1 cellular context compared by ENCODE assay signal in genomic region chr6:37705239-37706051, GRCh38.
TF ChIP-seq lines count a peak whose summit lies in the region.

No MANE protein-coding gene starts in this region.

TF ChIP-seq in HEK293, 187 proteins besides CTCF, POLR2A, EP300 and RAD21 (continued from another document):
- TF ChIP-seq, protein P1, sequence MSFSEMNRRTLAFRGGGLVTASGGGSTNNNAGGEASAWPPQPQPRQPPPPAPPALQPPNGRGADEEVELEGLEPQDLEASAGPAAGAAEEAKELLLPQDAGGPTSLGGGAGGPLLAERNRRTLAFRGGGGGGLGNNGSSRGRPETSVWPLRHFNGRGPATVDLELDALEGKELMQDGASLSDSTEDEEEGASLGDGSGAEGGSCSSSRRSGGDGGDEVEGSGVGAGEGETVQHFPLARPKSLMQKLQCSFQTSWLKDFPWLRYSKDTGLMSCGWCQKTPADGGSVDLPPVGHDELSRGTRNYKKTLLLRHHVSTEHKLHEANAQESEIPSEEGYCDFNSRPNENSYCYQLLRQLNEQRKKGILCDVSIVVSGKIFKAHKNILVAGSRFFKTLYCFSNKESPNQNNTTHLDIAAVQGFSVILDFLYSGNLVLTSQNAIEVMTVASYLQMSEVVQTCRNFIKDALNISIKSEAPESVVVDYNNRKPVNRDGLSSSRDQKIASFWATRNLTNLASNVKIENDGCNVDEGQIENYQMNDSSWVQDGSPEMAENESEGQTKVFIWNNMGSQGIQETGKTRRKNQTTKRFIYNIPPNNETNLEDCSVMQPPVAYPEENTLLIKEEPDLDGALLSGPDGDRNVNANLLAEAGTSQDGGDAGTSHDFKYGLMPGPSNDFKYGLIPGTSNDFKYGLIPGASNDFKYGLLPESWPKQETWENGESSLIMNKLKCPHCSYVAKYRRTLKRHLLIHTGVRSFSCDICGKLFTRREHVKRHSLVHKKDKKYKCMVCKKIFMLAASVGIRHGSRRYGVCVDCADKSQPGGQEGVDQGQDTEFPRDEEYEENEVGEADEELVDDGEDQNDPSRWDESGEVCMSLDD (tag by site-specific recombination; IDR thresholded peaks at IDR 0.05), result peak; percentile 47; the same call in 1 of the 2 replicates
- TF ChIP-seq ZNF175 (tag by site-specific recombination; IDR thresholded peaks at IDR 0.05), result no peak
- TF ChIP-seq, protein P2, sequence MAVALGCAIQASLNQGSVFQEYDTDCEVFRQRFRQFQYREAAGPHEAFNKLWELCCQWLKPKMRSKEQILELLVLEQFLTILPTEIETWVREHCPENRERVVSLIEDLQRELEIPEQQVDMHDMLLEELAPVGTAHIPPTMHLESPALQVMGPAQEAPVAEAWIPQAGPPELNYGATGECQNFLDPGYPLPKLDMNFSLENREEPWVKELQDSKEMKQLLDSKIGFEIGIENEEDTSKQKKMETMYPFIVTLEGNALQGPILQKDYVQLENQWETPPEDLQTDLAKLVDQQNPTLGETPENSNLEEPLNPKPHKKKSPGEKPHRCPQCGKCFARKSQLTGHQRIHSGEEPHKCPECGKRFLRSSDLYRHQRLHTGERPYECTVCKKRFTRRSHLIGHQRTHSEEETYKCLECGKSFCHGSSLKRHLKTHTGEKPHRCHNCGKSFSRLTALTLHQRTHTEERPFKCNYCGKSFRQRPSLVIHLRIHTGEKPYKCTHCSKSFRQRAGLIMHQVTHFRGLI (tag by site-specific recombination; IDR thresholded peaks at IDR 0.05), result no peak
- no peak for TF ChIP-seq ZNF555 (tag by site-specific recombination; conservative IDR thresholded peaks at IDR 0.05)
- TF ChIP-seq GLIS1 (tag by site-specific recombination; IDR thresholded peaks at IDR 0.05), result 0 out of 2 replicates have a peak, but pooled peaks have one; percentile 1
- no peak for TF ChIP-seq ZNF302 (tag by site-specific recombination; IDR thresholded peaks at IDR 0.05; ENCODE audit: low read depth)
- TF ChIP-seq, protein P3, sequence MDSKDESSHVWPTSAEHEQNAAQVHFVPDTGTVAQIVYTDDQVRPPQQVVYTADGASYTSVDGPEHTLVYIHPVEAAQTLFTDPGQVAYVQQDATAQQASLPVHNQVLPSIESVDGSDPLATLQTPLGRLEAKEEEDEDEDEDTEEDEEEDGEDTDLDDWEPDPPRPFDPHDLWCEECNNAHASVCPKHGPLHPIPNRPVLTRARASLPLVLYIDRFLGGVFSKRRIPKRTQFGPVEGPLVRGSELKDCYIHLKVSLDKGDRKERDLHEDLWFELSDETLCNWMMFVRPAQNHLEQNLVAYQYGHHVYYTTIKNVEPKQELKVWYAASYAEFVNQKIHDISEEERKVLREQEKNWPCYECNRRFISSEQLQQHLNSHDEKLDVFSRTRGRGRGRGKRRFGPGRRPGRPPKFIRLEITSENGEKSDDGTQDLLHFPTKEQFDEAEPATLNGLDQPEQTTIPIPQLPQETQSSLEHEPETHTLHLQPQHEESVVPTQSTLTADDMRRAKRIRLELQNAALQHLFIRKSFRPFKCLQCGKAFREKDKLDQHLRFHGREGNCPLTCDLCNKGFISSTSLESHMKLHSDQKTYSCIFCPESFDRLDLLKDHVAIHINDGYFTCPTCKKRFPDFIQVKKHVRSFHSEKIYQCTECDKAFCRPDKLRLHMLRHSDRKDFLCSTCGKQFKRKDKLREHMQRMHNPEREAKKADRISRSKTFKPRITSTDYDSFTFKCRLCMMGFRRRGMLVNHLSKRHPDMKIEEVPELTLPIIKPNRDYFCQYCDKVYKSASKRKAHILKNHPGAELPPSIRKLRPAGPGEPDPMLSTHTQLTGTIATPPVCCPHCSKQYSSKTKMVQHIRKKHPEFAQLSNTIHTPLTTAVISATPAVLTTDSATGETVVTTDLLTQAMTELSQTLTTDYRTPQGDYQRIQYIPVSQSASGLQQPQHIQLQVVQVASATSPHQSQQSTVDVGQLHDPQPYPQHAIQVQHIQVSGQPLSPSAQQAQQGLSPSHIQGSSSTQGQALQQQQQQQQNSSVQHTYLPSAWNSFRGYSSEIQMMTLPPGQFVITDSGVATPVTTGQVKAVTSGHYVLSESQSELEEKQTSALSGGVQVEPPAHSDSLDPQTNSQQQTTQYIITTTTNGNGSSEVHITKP (tag by site-specific recombination; IDR thresholded peaks at IDR 0.05), result peak; percentile 43; the same call in 1 of the 2 replicates
- no peak for TF ChIP-seq GFI1B (tag by site-specific recombination; IDR thresholded peaks at IDR 0.05)
- 0 out of 2 replicates have a peak, but pooled peaks have one; percentile 39 for TF ChIP-seq ZNF341 (tag by site-specific recombination; IDR thresholded peaks at IDR 0.05; ENCODE audit: low read depth)
- peak; percentile 9 for TF ChIP-seq ZBTB17 (tag by site-specific recombination; IDR thresholded peaks at IDR 0.05)
- no peak for TF ChIP-seq ZSCAN4 (tag by site-specific recombination; IDR thresholded peaks at IDR 0.05)
- no peak for TF ChIP-seq OSR2 (tag by site-specific recombination; IDR thresholded peaks at IDR 0.05)
- TF ChIP-seq KLF1 (tag by site-specific recombination; IDR thresholded peaks at IDR 0.05), result peak; percentile 56; the same call in 1 of the 2 replicates
- TF ChIP-seq ZNF768 (tag by site-specific recombination; IDR thresholded peaks at IDR 0.05), result no peak
- TF ChIP-seq, protein P4, sequence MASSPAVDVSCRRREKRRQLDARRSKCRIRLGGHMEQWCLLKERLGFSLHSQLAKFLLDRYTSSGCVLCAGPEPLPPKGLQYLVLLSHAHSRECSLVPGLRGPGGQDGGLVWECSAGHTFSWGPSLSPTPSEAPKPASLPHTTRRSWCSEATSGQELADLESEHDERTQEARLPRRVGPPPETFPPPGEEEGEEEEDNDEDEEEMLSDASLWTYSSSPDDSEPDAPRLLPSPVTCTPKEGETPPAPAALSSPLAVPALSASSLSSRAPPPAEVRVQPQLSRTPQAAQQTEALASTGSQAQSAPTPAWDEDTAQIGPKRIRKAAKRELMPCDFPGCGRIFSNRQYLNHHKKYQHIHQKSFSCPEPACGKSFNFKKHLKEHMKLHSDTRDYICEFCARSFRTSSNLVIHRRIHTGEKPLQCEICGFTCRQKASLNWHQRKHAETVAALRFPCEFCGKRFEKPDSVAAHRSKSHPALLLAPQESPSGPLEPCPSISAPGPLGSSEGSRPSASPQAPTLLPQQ (tag by site-specific recombination; IDR thresholded peaks at IDR 0.05), result 0 out of 2 replicates have a peak, but pooled peaks have one; percentile 16
